ENCODE assay signal across 9 cellular contexts in the genomic region with DNA sequence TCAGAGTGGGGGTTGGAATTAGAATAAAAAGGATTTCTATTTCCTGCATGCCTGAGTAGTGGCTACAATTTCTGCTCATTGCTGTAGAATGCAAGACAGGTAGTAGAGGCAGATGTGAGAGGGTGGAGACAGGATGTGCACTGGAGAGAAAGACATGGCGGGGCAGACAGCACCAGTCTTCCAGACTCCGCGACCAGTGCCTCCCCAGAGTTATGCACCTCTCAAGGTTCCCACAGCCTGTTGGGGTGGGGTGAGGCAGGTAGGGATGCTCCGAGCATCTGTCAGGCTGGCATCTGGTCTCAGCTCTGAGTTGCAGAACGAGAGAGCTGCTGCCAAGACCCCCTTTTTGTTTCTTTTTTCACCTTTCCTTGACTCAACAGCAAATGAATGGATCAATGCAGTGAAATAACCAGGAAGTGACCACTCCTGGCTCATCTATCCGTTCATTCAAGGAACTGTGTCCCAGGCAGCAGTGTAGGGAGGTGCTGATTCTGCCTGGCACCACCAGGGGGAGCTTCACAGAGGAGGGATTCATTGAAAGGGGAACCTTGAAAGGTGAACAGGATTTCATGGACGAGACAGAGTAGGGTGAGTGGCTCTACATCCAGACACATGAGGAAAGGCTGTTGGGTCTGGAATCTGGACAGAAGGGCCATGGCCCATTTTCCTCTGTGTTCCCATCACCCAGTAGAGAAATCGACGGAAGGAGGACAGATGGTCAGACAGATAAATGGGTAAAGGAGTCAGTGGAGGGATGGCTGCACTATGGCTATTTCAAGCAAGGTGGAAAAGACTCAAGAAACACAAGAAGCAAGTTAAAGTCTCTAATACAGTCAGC. TPM values are rescaled to one million over a fixed set of nuclear protein-coding genes. Genes with fewer than 3 reads are reported as not detected.
DNase-seq lines count a peak whose midpoint lies in the region; ATAC-seq and TF ChIP-seq lines count a peak whose summit lies in the region.
"Had no signal": no experiment of that assay in that cellular context is flagged by ENCODE, and none has a peak within 500 bp of the region (broad histone marks: within the 10 kb centered on the region; RNA-seq: fewer than 3 reads in every experiment).

No MANE protein-coding gene starts in this region.

- peak; percentile 46 for DNase-seq in Caki2 (ENCODE audit: low read depth)
- DNase-seq in LHCN-M2 (ENCODE audit: low read depth), result peak; percentile 36
- DNase-seq in T-helper 1 cell, result peak in 3 of 5 donors; percentile 13 to 38 (median 23)
- peak; percentile 49 for DNase-seq in astrocyte of the spinal cord (ENCODE audit: low read depth, low spot score)
- DNase-seq in hippocampal formation (lab: John Stamatoyannopoulos, UW), result peak; percentile 11 to 37
- DNase-seq in stimulated activated CD4-positive, alpha-beta T cell treated with anti-CD3 and anti-CD28 coated beads, Interleukin-12 subunit alpha, Interleukin-12 subunit beta, amount 100 ng/mL, for 4 hours, result peak; percentile 46

- H3K4me3 ChIP-seq in astrocyte of the spinal cord (ENCODE audit: low read depth, low read length), result no peak overlapping the region
- H3K4me3 ChIP-seq: SK-N-MC had no signal

- ATAC-seq in GM19397 (IDR thresholded peaks at IDR 0.05; ENCODE audit: unreplicated experiment), result peak; percentile 68
- no peak for ATAC-seq in HG03045 (IDR thresholded peaks at IDR 0.05; ENCODE audit: unreplicated experiment)

- peak; percentile 99 for TF ChIP-seq CTCF in astrocyte of the spinal cord (IDR thresholded peaks at IDR 0.05; ENCODE audit: low read depth, low read length)

- in situ Hi-C loops in Caki2 (cut with HindIII; ENCODE audit: low pct_unique_long_range_greater_than_20kb, low sequenced_read_pairs), result no loop called here
- in situ Hi-C loops in astrocyte of the spinal cord (cut with HindIII; ENCODE audit: low sequenced_read_pairs), result no loop called here

RNA-seq across cellular contexts. Expression of a gene that starts 17.2 kb away (rescaled TPM):
- total RNA-seq in Caki2 (2014; rRNA removed; shearing (Covaris generic); ENCODE audit: low replicate concordance), result not detected in 2 replicates
- total RNA-seq in LHCN-M2 (2014; rRNA removed), result not detected in 2 replicates
- not detected for polyA plus RNA-seq in LHCN-M2 (2012)

RNA-seq across cellular contexts. Expression of a gene that starts 20.9 kb away (rescaled TPM):
- total RNA-seq in Caki2 (2014; rRNA removed; shearing (Covaris generic); ENCODE audit: low replicate concordance), result not detected in 2 replicates
- total RNA-seq in LHCN-M2 (2014; rRNA removed), result not detected in 2 replicates
- polyA plus RNA-seq in LHCN-M2 (2012), result not detected

RNA-seq across cellular contexts. Expression of a gene that starts 54.0 kb away (rescaled TPM):
- 4.3 and 43.1 TPM in 2 replicates for total RNA-seq in Caki2 (2014; rRNA removed; shearing (Covaris generic); ENCODE audit: low replicate concordance)
- 6.3 and 7.3 TPM in 2 replicates for total RNA-seq in LHCN-M2 (2014; rRNA removed)
- 8.8 TPM for polyA plus RNA-seq in LHCN-M2 (2012)
